In genomic region chr21:35048183-35048601, GRCh38 we compare ENCODE assay signal across 8 cellular contexts. TPM values are rescaled to one million over a fixed set of nuclear protein-coding genes. Genes with fewer than 3 reads are reported as not detected.
A peak's percentile ranks its signal among the peaks of the same experiment; 100 is the strongest.
DNase-seq lines count a peak whose midpoint lies in the region; TF ChIP-seq lines count a peak whose summit lies in the region.

No MANE protein-coding gene starts in this region.

- H3K27ac ChIP-seq in SK-N-SH (ENCODE audit: low read depth in 2 of 2, low read length in 1 of 2): peak overlapping the region; percentile 76 to 89
- H3K27ac ChIP-seq in epithelial cell of prostate: peak overlapping the region; percentile 89
- peak overlapping the region; percentile 63 to 97 (median 92) for H3K27ac ChIP-seq in spleen

- peaks cover 29% of the 10 kb centered on the region; the same call in 1 of the 2 replicates for H3K79me2 ChIP-seq in SK-N-SH (ENCODE audit: insufficient read depth)

- CTCF ChIA-PET in SK-N-SH (lab: Yijun Ruan, JAX): no interaction called here

- TF ChIP-seq POLR2A in spleen (IDR thresholded peaks at IDR 0.05): no peak

- H3K27me3 ChIP-seq in SK-N-SH (ENCODE audit: insufficient read depth) (no peaks in the 10 kb centered on the region), spleen (replicated peaks in 1 of 7) (peaks cover 0 to 4% (median 0%) of the 10 kb centered on the region in 7 donors)

- no peaks in the 10 kb centered on the region for H4K20me1 ChIP-seq in SK-N-SH (ENCODE audit: insufficient read depth)

- H3K4me1 Mint-ChIP-seq in type B pancreatic cell (ENCODE audit: unreplicated experiment): peaks cover 36% of the 10 kb centered on the region

- peak; percentile 80 for DNase-seq in activated CD8-positive, alpha-beta memory T cell treated with anti-CD3 and anti-CD28 coated beads for 24 hours
- no peak for DNase-seq in activated CD8-positive, alpha-beta memory T cell treated with anti-CD3 and anti-CD28 coated beads, Interleukin-2, amount 50 U/mL, for 4 hours
- DNase-seq in SK-N-SH: peak; percentile 72
- no peak for DNase-seq in epithelial cell of prostate (ENCODE audit: low read depth, low spot score)
- DNase-seq in spleen: peak; percentile 90
- no peak for DNase-seq in type B pancreatic cell (ENCODE audit: extremely low spot score, unreplicated experiment)
- DNase-seq in NCI-H2029 (lab: John Stamatoyannopoulos, UW): no peak
- DNase-seq in SIG-M5 (lab: John Stamatoyannopoulos, UW): no peak

- H3K9me3 Mint-ChIP-seq in type B pancreatic cell: no peaks in the 10 kb centered on the region

- H3K4me1 ChIP-seq in SK-N-SH (ENCODE audit: control insufficient read depth in 1 of 2, insufficient read depth in 2 of 2, low read depth in 1 of 2, low read length in 1 of 2) (peaks cover 23 to 31% of the 10 kb centered on the region in 2 experiments), spleen (peaks cover 30 to 95% (median 85%) of the 10 kb centered on the region in 6 donors)

- H3K4me3 Mint-ChIP-seq in type B pancreatic cell: no peak overlapping the region

- peak overlapping the region; percentile 59 for H3K9ac ChIP-seq in SK-N-SH

- H3K36me3 Mint-ChIP-seq in type B pancreatic cell: no peaks in the 10 kb centered on the region

- intact Hi-C loops in spleen (cut with DNase I; ENCODE audit: low total_unique reads): no loop called here

- peaks cover 11% of the 10 kb centered on the region for H3K27me3 Mint-ChIP-seq in type B pancreatic cell

- peak overlapping the region; percentile 84 for H2AFZ ChIP-seq in SK-N-SH (ENCODE audit: low read depth)

- H3K27ac Mint-ChIP-seq in type B pancreatic cell: no peak overlapping the region

- POLR2A ChIA-PET in SK-N-SH (lab: Yijun Ruan, JAX): no interaction called here

- H3K36me3 ChIP-seq in SK-N-SH (replicated peaks in 1 of 2; ENCODE audit: control insufficient read depth in 1 of 2, insufficient read depth in 2 of 2, low read length in 1 of 2): no peaks in the 10 kb centered on the region
- H3K36me3 ChIP-seq in spleen: no peaks in the 10 kb centered on the region

- peaks cover 36% of the 10 kb centered on the region for H3F3A ChIP-seq in SK-N-SH (replicated peaks; ENCODE audit: insufficient read depth)

- H3K4me2 ChIP-seq in SK-N-SH: peak overlapping the region; percentile 79

- H3K4me3 ChIP-seq in SK-N-SH (ENCODE audit: low read depth in 2 of 2, low read length in 1 of 2) (peak overlapping the region; percentile 3 to 43; a peak in 3 of 4 replicates), spleen (peak overlapping the region; percentile 32 to 79 (median 49))

- WGBS in SK-N-SH (ENCODE audit: low lambda C conversion rate): 53% methylated on average over 5 of the region's 6 CpGs
- WGBS in spleen, 5 donors: 18 to 41% (median 22%) methylated on average over 6 of the region's 6 CpGs

- H3K9me3 ChIP-seq in SK-N-SH (no peaks in the 10 kb centered on the region), spleen (no peaks in the 10 kb centered on the region)

- H3K9me2 ChIP-seq in SK-N-SH: no peaks in the 10 kb centered on the region

- 0 out of 4 replicates have a peak, but pooled peaks have one; percentile 31 to 33 for TF ChIP-seq EP300 in SK-N-SH (IDR thresholded peaks at IDR 0.05; ENCODE audit: borderline replicate concordance in 1 of 2, low read depth in 1 of 2, low read length in 1 of 2)

- no peak for TF ChIP-seq CTCF in SK-N-SH (IDR thresholded peaks at IDR 0.05)
- no peak for TF ChIP-seq CTCF in spleen (IDR thresholded peaks at IDR 0.05 in 8 of 11, conservative IDR thresholded peaks at IDR 0.05 in 3 of 11)
- TF ChIP-seq CTCF in type B pancreatic cell (conservative IDR thresholded peaks at IDR 0.05): no peak

- peak; percentile 5; the same call in 1 of the 2 replicates for TF ChIP-seq RAD21 in SK-N-SH (IDR thresholded peaks at IDR 0.05; ENCODE audit: low read length)

TF ChIP-seq in SK-N-SH, 30 proteins besides CTCF, POLR2A, EP300 and RAD21:
- TF ChIP-seq PBX3 (IDR thresholded peaks at IDR 0.05) (peak; percentile 43), EZH2phosphoT487 (IDR thresholded peaks at IDR 0.05; ENCODE audit: borderline replicate concordance, low read depth) (no peak), TCF12 (IDR thresholded peaks at IDR 0.05) (peak; percentile 63), GABPA (IDR thresholded peaks at IDR 0.05; ENCODE audit: low read depth) (no peak), MXI1 (IDR thresholded peaks at IDR 0.05; ENCODE audit: low read depth, low read length) (peak; percentile 62; the same call in 1 of the 2 replicates), REST (IDR thresholded peaks at IDR 0.05; ENCODE audit: low read depth, low read length) (no peak), RFX5 (IDR thresholded peaks at IDR 0.05; ENCODE audit: low read length) (no peak), FOXM1 (IDR thresholded peaks at IDR 0.05; ENCODE audit: low read depth) (no peak), TEAD4 (IDR thresholded peaks at IDR 0.05; ENCODE audit: borderline replicate concordance, insufficient read depth) (no peak), NRF1 (IDR thresholded peaks at IDR 0.05; ENCODE audit: low read depth, low read length) (no peak), FOSL2 (IDR thresholded peaks at IDR 0.05; ENCODE audit: borderline replicate concordance, low read depth) (no peak)

RNA-seq across cellular contexts. Expression of gene RUNX1, which starts 0.9 kb away (rescaled TPM):
- 9.9 and 17.1 TPM in 2 replicates for polyA plus RNA-seq in SK-N-SH (2012; rRNA removed)
- polyA plus RNA-seq in SK-N-SH (2012; cell fraction: cytosol; rRNA removed): 12.9 and 16.2 TPM in 2 replicates
- polyA plus RNA-seq in SK-N-SH (2012; cell fraction: nucleus; rRNA removed): 33.4 and 39.7 TPM in 2 replicates
- 10 to 100 TPM; 29.8 to 70.0 (median 57.4) TPM for total RNA-seq in spleen
- polyA plus RNA-seq in spleen: 1 to 10 TPM; 4.8 to 7.7 (median 6.7) TPM
- total RNA-seq in type B pancreatic cell (ENCODE audit: low replicate concordance): 11.9 and 14.2 TPM in 2 replicates

Comparison
In these comparisons a context has a peak if more than half of its experiments do, and no peak if none do; other contexts are left out.
1. DNase-seq: peak in activated CD8-positive, alpha-beta memory T cell treated with anti-CD3 and anti-CD28 coated beads for 24 hours (single experiment), SK-N-SH (single experiment) and spleen (single experiment); none in activated CD8-positive, alpha-beta memory T cell treated with anti-CD3 and anti-CD28 coated beads, Interleukin-2, amount 50 U/mL, for 4 hours (single experiment), epithelial cell of prostate (single experiment), type B pancreatic cell (single experiment), NCI-H2029 (single experiment) and SIG-M5 (single experiment).
2. Peak in every context shown above with its lines, with median percentiles within 50 percentile points of each other: H3K27ac ChIP-seq.